Comparison of ENCODE assay signal across 14 cellular contexts in the genomic region with DNA sequence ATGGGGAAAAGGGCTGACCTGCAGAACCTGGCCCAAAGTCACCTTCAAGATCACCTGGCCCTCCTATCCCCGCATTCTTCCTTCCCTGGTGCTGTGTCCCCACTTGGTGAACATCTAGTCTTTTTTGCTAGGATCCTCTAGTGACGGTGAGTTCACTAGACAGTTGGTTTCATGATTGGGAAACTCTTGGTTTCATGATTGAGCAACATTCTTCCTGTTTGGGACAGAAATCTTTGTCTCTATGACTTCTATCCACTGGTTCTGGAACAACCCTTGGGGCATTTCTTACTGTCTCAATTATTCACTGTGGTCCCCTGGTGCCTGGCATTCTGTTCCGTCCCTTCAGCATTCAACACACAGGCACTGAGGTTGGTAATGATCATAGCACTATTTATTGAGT. TPM values are rescaled to one million over a fixed set of nuclear protein-coding genes. Genes with fewer than 3 reads are reported as not detected.
DNase-seq lines count a peak whose midpoint lies in the region; ATAC-seq and TF ChIP-seq lines count a peak whose summit lies in the region.
"Had no signal": no experiment of that assay in that cellular context is flagged by ENCODE, and none has a peak within 500 bp of the region (broad histone marks: within the 10 kb centered on the region; RNA-seq: fewer than 3 reads in every experiment).

No MANE protein-coding gene starts in this region.

- H3K27ac Mint-ChIP-seq in T-helper 17 cell = no peak overlapping the region
- no peak overlapping the region for H3K27ac Mint-ChIP-seq in T-helper 2 cell treated with Interferon-gamma antibody and Interleukin-4, amounts not matched to agents 5 μg/mL and 100 μg/mL, for 36 hours

- peaks cover 54% of the 10 kb centered on the region for H3K4me1 ChIP-seq in psoas muscle
- H3K4me1 ChIP-seq: uterus had no signal

- peaks cover 67% of the 10 kb centered on the region for H3K27me3 Mint-ChIP-seq in T-helper 17 cell
- H3K27me3 Mint-ChIP-seq in T-helper 2 cell treated with Interferon-gamma antibody and Interleukin-4, amounts not matched to agents 5 μg/mL and 100 μg/mL, for 36 hours (ENCODE audit: low read depth) = peaks cover 51% of the 10 kb centered on the region

- no peak overlapping the region for H3K4me3 ChIP-seq in fibroblast of mammary gland (ENCODE audit: control insufficient read depth, low read depth, low read length)
- H3K4me3 ChIP-seq in psoas muscle = peak overlapping the region; percentile 86
- H3K4me3 ChIP-seq: adrenal gland, coronary artery, SK-N-MC, uterus had no signal

- no peaks in the 10 kb centered on the region for H3K27me3 ChIP-seq in psoas muscle (ENCODE audit: insufficient read depth in 3 of 3, low read length in 2 of 3)
- H3K27me3 ChIP-seq: adrenal gland, uterus had no signal

- no peak overlapping the region for H3K4me3 Mint-ChIP-seq in T-helper 17 cell
- no peak overlapping the region for H3K4me3 Mint-ChIP-seq in T-helper 2 cell treated with Interferon-gamma antibody and Interleukin-4, amounts not matched to agents 5 μg/mL and 100 μg/mL, for 36 hours

- H3K4me1 Mint-ChIP-seq in T-helper 17 cell = peaks cover 5% of the 10 kb centered on the region
- H3K4me1 Mint-ChIP-seq in T-helper 2 cell treated with Interferon-gamma antibody and Interleukin-4, amounts not matched to agents 5 μg/mL and 100 μg/mL, for 36 hours (ENCODE audit: low read depth) = no peaks in the 10 kb centered on the region

- peaks cover 2% of the 10 kb centered on the region for H3K36me3 Mint-ChIP-seq in T-helper 17 cell (ENCODE audit: low read depth)
- no peaks in the 10 kb centered on the region for H3K36me3 Mint-ChIP-seq in T-helper 2 cell treated with Interferon-gamma antibody and Interleukin-4, amounts not matched to agents 5 μg/mL and 100 μg/mL, for 36 hours (ENCODE audit: low read depth)

- H3K9me3 ChIP-seq in psoas muscle = no peaks in the 10 kb centered on the region
- no peaks in the 10 kb centered on the region for H3K9me3 ChIP-seq in T-helper 17 cell (ENCODE audit: control insufficient read depth, low read length, poor library complexity, severe bottlenecking)
- H3K9me3 ChIP-seq: adrenal gland, uterus had no signal

- H3K9me3 Mint-ChIP-seq in T-helper 2 cell treated with Interferon-gamma antibody and Interleukin-4, amounts not matched to agents 5 μg/mL and 100 μg/mL, for 36 hours = peaks cover 5% of the 10 kb centered on the region

- H3K27ac ChIP-seq in psoas muscle = peak overlapping the region; percentile 13
- H3K27ac ChIP-seq: C4-2B, coronary artery, SK-N-MC, uterus had no signal

- H3K36me3 ChIP-seq in psoas muscle (ENCODE audit: insufficient read depth in 1 of 2, low read depth in 1 of 2) = no peaks in the 10 kb centered on the region
- H3K36me3 ChIP-seq: adrenal gland, uterus had no signal

- no peak for TF ChIP-seq CTCF in fibroblast of mammary gland (conservative IDR thresholded peaks at IDR 0.05; ENCODE audit: control insufficient read depth, insufficient read depth, low read depth, low read length)
- TF ChIP-seq CTCF in psoas muscle (IDR thresholded peaks at IDR 0.05) = no peak

- peak; percentile 32 for DNase-seq in GF-D8 (lab: John Stamatoyannopoulos, UW)
- DNase-seq in OCI-M1 (lab: John Stamatoyannopoulos, UW) = peak; percentile 16
- DNase-seq in fibroblast of mammary gland (ENCODE audit: low read depth) = peak; percentile 39
- no peak for DNase-seq in psoas muscle
- DNase-seq in GM19240 (ENCODE audit: insufficient read length, low spot score) = no peak
- DNase-seq in T-helper 17 cell = no peak
- DNase-seq in activated CD4-positive, alpha-beta T cell treated with anti-CD3 and anti-CD28 coated beads, Interleukin-2, amount 50 U/mL, for 1 hour = no peak
- no peak for DNase-seq in T-helper 2 cell treated with Interferon-gamma antibody and Interleukin-4, amounts not matched to agents 5 μg/mL and 100 μg/mL, for 36 hours (ENCODE audit: low spot score)
- DNase-seq: adrenal gland, NCI-H2029, uterus had no signal

- 63 to 80% (median 74%) methylated on average over 3 of the region's 3 CpGs for WGBS in psoas muscle, 3 donors

- intact Hi-C loops in psoas muscle (cut with DNase I) = no loop called here

- ATAC-seq in psoas muscle (no peak), T-helper 17 cell (no peak)

RNA-seq across cellular contexts. Expression of a gene that starts 50.2 kb away (rescaled TPM):
- 10 to 100 TPM; 33.4 to 66.2 (median 50.7) TPM for total RNA-seq in psoas muscle
- polyA plus RNA-seq in psoas muscle = 10 to 100 TPM; 14.1 to 18.7 (median 14.4) TPM
- total RNA-seq in T-helper 17 cell = not detected

Comparison
In these comparisons a context has a peak if more than half of its experiments do, and no peak if none do; other contexts are left out.
1. DNase-seq: peak in GF-D8 (single experiment), OCI-M1 (single experiment) and fibroblast of mammary gland (single experiment); none in psoas muscle (0 of 2), GM19240 (single experiment), T-helper 17 cell (0 of 3), activated CD4-positive, alpha-beta T cell treated with anti-CD3 and anti-CD28 coated beads, Interleukin-2, amount 50 U/mL, for 1 hour (single experiment) and T-helper 2 cell treated with Interferon-gamma antibody and Interleukin-4, amounts not matched to agents 5 μg/mL and 100 μg/mL, for 36 hours (single experiment).
2. RNA of a gene that starts 50.2 kb away (total RNA-seq): 33.4 to 66.2 TPM in psoas muscle; not detected in T-helper 17 cell; every median in the first group is over 10 times any median in the second.